ENCODE assay signal across 20 cellular contexts in genomic region chr14:90851327-90852036, GRCh38. TPM values are rescaled to one million over a fixed set of nuclear protein-coding genes. Genes with fewer than 3 reads are reported as not detected.
DNase-seq lines count a peak whose midpoint lies in the region; ATAC-seq and TF ChIP-seq lines count a peak whose summit lies in the region.
"Had no signal": no experiment of that assay in that cellular context is flagged by ENCODE, and none has a peak within 500 bp of the region (broad histone marks: within the 10 kb centered on the region; RNA-seq: fewer than 3 reads in every experiment).

No MANE protein-coding gene starts in this region.

- H3K9me3 Mint-ChIP-seq in chondrocyte (ENCODE audit: low read depth), result no peaks in the 10 kb centered on the region
- H3K9me3 Mint-ChIP-seq: activated naive CD4-positive, alpha-beta T cell treated with anti-CD3 and anti-CD28 coated beads, Interleukin-2, amount 10 ng/mL, durations not matched to agents 7 days and 5 days; activated T-cell treated with anti-CD3 and anti-CD28 coated beads, Interleukin-2, amount 50 U/mL, for 4 hours; natural killer cell; stimulated activated naive CD8-positive, alpha-beta T cell treated with anti-CD3 and anti-CD28 coated beads, Interleukin-15, Interleukin-2, amounts not matched to agents 100 ng/mL and 50 ng/mL, for 24 hours had no signal

- H3K4me1 ChIP-seq in IMR-90 (ENCODE audit: control insufficient read depth, insufficient read depth, low read length), result no peaks in the 10 kb centered on the region
- peaks cover 2% of the 10 kb centered on the region for H3K4me1 ChIP-seq in mesenchymal stem cell (ENCODE audit: control insufficient read depth, insufficient read depth, low read depth, low read length)
- peaks cover 11% of the 10 kb centered on the region for H3K4me1 ChIP-seq in smooth muscle cell (ENCODE audit: low read depth)
- H3K4me1 ChIP-seq: pancreas had no signal

- TF ChIP-seq RAD21 in IMR-90 (IDR thresholded peaks at IDR 0.05; ENCODE audit: low read length), result no peak

- 0 out of 2 replicates have a peak, but pooled peaks cover 5% of the 10 kb centered on the region for H3K9me1 ChIP-seq in IMR-90 (ENCODE audit: insufficient read depth, low read length)

- H3K23ac ChIP-seq in IMR-90 (ENCODE audit: low read depth, low read length), result no peak overlapping the region
- no peak overlapping the region for H3K23ac ChIP-seq in mesenchymal stem cell (ENCODE audit: low read length in 2 of 2)

- H3K79me1 ChIP-seq in IMR-90 (ENCODE audit: low read depth in 1 of 2, low read length in 2 of 2), result no peaks in the 10 kb centered on the region
- H3K79me1 ChIP-seq in mesenchymal stem cell (replicated peaks; ENCODE audit: low read length, poor library complexity, severe bottlenecking), result no peaks in the 10 kb centered on the region

- H3K27ac ChIP-seq in IMR-90 (ENCODE audit: insufficient read depth, low read length) (no peak overlapping the region), mesenchymal stem cell (ENCODE audit: low read length, poor library complexity, severe bottlenecking) (peak overlapping the region; percentile 20), smooth muscle cell (ENCODE audit: low read depth) (peak overlapping the region; percentile 85)
- H3K27ac ChIP-seq: pancreas had no signal

- no peaks in the 10 kb centered on the region for H3K79me2 ChIP-seq in smooth muscle cell (ENCODE audit: low read depth)

- no peak overlapping the region for H4K5ac ChIP-seq in IMR-90 (ENCODE audit: low read depth, low read length)

- DNase-seq in IMR-90 (no peak), chondrocyte (ENCODE audit: low spot score) (no peak), mesenchymal stem cell (no peak), smooth muscle cell (lab: John Stamatoyannopoulos, UW; ENCODE audit: unreplicated experiment) (no peak), SHP77 (lab: John Stamatoyannopoulos, UW) (no peak), HuH-7 (ENCODE audit: low spot score) (no peak)
- DNase-seq: activated CD4-positive, CD25-positive, alpha-beta regulatory T cell treated with anti-CD3 and anti-CD28 coated beads, Interleukin-2, amount 50 U/mL, for 72 hours; activated CD8-positive, alpha-beta memory T cell treated with anti-CD3 and anti-CD28 coated beads for 24 hours; activated naive CD4-positive, alpha-beta T cell treated with anti-CD3 and anti-CD28 coated beads, Interleukin-2, amount 10 ng/mL, durations not matched to agents 7 days and 5 days; activated T-cell treated with anti-CD3 and anti-CD28 coated beads, Interleukin-2, amount 50 U/mL, for 4 hours; aorta; DND-41; natural killer cell; NCI-H1417 treated with DMSO at 0.1 percent for 48 hours; NCI-H510A treated with DMSO at 0.1 percent for 48 hours; pancreas; stimulated activated CD4-positive, alpha-beta T cell treated with anti-CD3 and anti-CD28 coated beads, Interleukin-2, amount 100 ng/mL, for 48 hours had no signal

- no peaks in the 10 kb centered on the region for H3K36me3 Mint-ChIP-seq in chondrocyte (ENCODE audit: low read depth)
- H3K36me3 Mint-ChIP-seq: natural killer cell had no signal

- H3K56ac ChIP-seq in IMR-90 (ENCODE audit: extremely low read depth, insufficient read depth, low read length), result no peak overlapping the region

- H2BK12ac ChIP-seq in mesenchymal stem cell (ENCODE audit: low read length in 2 of 2), result peak overlapping the region in 1 of 2 experiments; percentile 67

- no peak overlapping the region for H2BK15ac ChIP-seq in IMR-90 (ENCODE audit: low read depth, low read length)
- H2BK15ac ChIP-seq in mesenchymal stem cell (ENCODE audit: low read depth, poor library complexity, severe bottlenecking), result no peak overlapping the region

- H3K4me2 ChIP-seq in IMR-90 (ENCODE audit: low read depth, low read length) (no peak overlapping the region), mesenchymal stem cell (ENCODE audit: low read length, poor library complexity, severe bottlenecking) (no peak overlapping the region), smooth muscle cell (peak overlapping the region; percentile 78)

- H3K9ac ChIP-seq in IMR-90 (ENCODE audit: low read depth, low read length) (no peak overlapping the region), mesenchymal stem cell (ENCODE audit: low read length) (no peak overlapping the region), smooth muscle cell (ENCODE audit: low read depth) (peak overlapping the region; percentile 47)

- intact Hi-C loops in IMR-90 (cut with micrococcal nuclease), result no loop called here

- H3K18ac ChIP-seq in IMR-90 (ENCODE audit: low read depth, low read length), result peak overlapping the region; percentile 28; the same call in 1 of the 2 replicates
- H3K18ac ChIP-seq in mesenchymal stem cell (ENCODE audit: low read depth in 1 of 2, low read length in 2 of 2), result no peak overlapping the region

- no peak overlapping the region for H2AK9ac ChIP-seq in IMR-90 (replicated peaks; ENCODE audit: low read depth, low read length, poor library complexity)

- H2BK20ac ChIP-seq in IMR-90 (ENCODE audit: low read depth, low read length), result peak overlapping the region; percentile 6; the same call in 1 of the 2 replicates

- H4K91ac ChIP-seq in IMR-90 (ENCODE audit: insufficient read depth, low read depth, low read length) (no peak overlapping the region), mesenchymal stem cell (ENCODE audit: low read length) (no peak overlapping the region)

- H3K14ac ChIP-seq in IMR-90 (replicated peaks; ENCODE audit: low read depth, low read length), result no peak overlapping the region
- no peak overlapping the region for H3K14ac ChIP-seq in mesenchymal stem cell (ENCODE audit: low read length in 2 of 2)

- H3K4ac ChIP-seq in IMR-90 (ENCODE audit: low read depth, low read length), result no peak overlapping the region
- H3K4ac ChIP-seq in mesenchymal stem cell (ENCODE audit: low read depth in 1 of 2, low read length in 2 of 2), result no peak overlapping the region

- TF ChIP-seq POLR2A in IMR-90 (IDR thresholded peaks at IDR 0.05; ENCODE audit: low read depth, low read length), result no peak

- H2BK120ac ChIP-seq in IMR-90 (ENCODE audit: low read depth, low read length) (0 out of 2 replicates have a peak overlapping the region, but pooled peaks have one; percentile 30), mesenchymal stem cell (ENCODE audit: low read depth, low read length) (no peak overlapping the region)

- H3K27me3 Mint-ChIP-seq in chondrocyte (ENCODE audit: low read depth), result no peaks in the 10 kb centered on the region
- H3K27me3 Mint-ChIP-seq: activated naive CD4-positive, alpha-beta T cell treated with anti-CD3 and anti-CD28 coated beads, Interleukin-2, amount 10 ng/mL, durations not matched to agents 7 days and 5 days; stimulated activated naive CD8-positive, alpha-beta T cell treated with anti-CD3 and anti-CD28 coated beads, Interleukin-15, Interleukin-2, amounts not matched to agents 100 ng/mL and 50 ng/mL, for 24 hours had no signal

- H2AFZ ChIP-seq in IMR-90 (replicated peaks; ENCODE audit: low read length, poor library complexity) (no peak overlapping the region), mesenchymal stem cell (ENCODE audit: low read depth, low read length) (no peak overlapping the region), smooth muscle cell (ENCODE audit: low read depth) (peak overlapping the region; percentile 58)

- H3K36me3 ChIP-seq in IMR-90 (ENCODE audit: control insufficient read depth, insufficient read depth, low read length) (no peaks in the 10 kb centered on the region), mesenchymal stem cell (ENCODE audit: control insufficient read depth in 1 of 2, insufficient read depth in 2 of 2, low read depth in 1 of 2, low read length in 2 of 2) (no peaks in the 10 kb centered on the region), smooth muscle cell (ENCODE audit: low read depth) (no peaks in the 10 kb centered on the region)
- H3K36me3 ChIP-seq: pancreas had no signal

- H4K20me1 ChIP-seq in IMR-90 (ENCODE audit: insufficient read depth, low read length) (no peaks in the 10 kb centered on the region), smooth muscle cell (ENCODE audit: low read depth) (no peaks in the 10 kb centered on the region)

- peaks cover 7% of the 10 kb centered on the region for H3K4me1 Mint-ChIP-seq in chondrocyte (ENCODE audit: low read depth)
- H3K4me1 Mint-ChIP-seq: activated naive CD4-positive, alpha-beta T cell treated with anti-CD3 and anti-CD28 coated beads, Interleukin-2, amount 10 ng/mL, durations not matched to agents 7 days and 5 days; natural killer cell had no signal

- 0 out of 2 replicates have a peak, but pooled peaks cover 2% of the 10 kb centered on the region for H3K27me3 ChIP-seq in IMR-90 (ENCODE audit: control insufficient read depth, insufficient read depth, low read length)
- H3K27me3 ChIP-seq in mesenchymal stem cell (ENCODE audit: control insufficient read depth in 1 of 2, insufficient read depth in 1 of 2, low read length in 2 of 2), result no peaks in the 10 kb centered on the region
- H3K27me3 ChIP-seq in smooth muscle cell (ENCODE audit: low read depth), result no peaks in the 10 kb centered on the region
- H3K27me3 ChIP-seq: pancreas had no signal

- no peaks in the 10 kb centered on the region for H3F3A ChIP-seq in smooth muscle cell (ENCODE audit: low read depth)

- no TSS peak for BruUV-seq in IMR-90 (replicated peaks; lab: Mats Ljungman, UMichigan)

- no peak overlapping the region for H2AK5ac ChIP-seq in IMR-90 (ENCODE audit: low read depth, low read length)
- H2AK5ac ChIP-seq in mesenchymal stem cell (ENCODE audit: low read length, severe bottlenecking), result no peak overlapping the region

- H3K27ac Mint-ChIP-seq in chondrocyte (ENCODE audit: unreplicated experiment), result peak overlapping the region; percentile 83
- H3K27ac Mint-ChIP-seq: activated naive CD4-positive, alpha-beta T cell treated with anti-CD3 and anti-CD28 coated beads, Interleukin-2, amount 10 ng/mL, durations not matched to agents 7 days and 5 days; natural killer cell; stimulated activated naive CD8-positive, alpha-beta T cell treated with anti-CD3 and anti-CD28 coated beads, Interleukin-15, Interleukin-2, amounts not matched to agents 100 ng/mL and 50 ng/mL, for 24 hours had no signal

- H4K8ac ChIP-seq in IMR-90 (ENCODE audit: low read depth in 2 of 2, low read length in 2 of 2), result no peak overlapping the region
- no peak overlapping the region for H4K8ac ChIP-seq in mesenchymal stem cell (ENCODE audit: low read length)

- POLR2A ChIA-PET in IMR-90 (lab: Charles Lee; ENCODE audit: unreplicated experiment), result no interaction called here

- WGBS in IMR-90 (ENCODE audit: extremely low coverage in 2 of 2, insufficient read length in 1 of 2), 2 experiments, result no CpG with 5 or more reads among the region's 5 CpGs
- WGBS in mesenchymal stem cell, result 87% methylated on average over 2 of the region's 5 CpGs
- WGBS in smooth muscle cell (ENCODE audit: low lambda C conversion rate), result 90% methylated on average over 5 of the region's 5 CpGs

- no peak overlapping the region for H3K4me3 Mint-ChIP-seq in chondrocyte (ENCODE audit: unreplicated experiment)
- H3K4me3 Mint-ChIP-seq: activated naive CD4-positive, alpha-beta T cell treated with anti-CD3 and anti-CD28 coated beads, Interleukin-2, amount 10 ng/mL, durations not matched to agents 7 days and 5 days; activated T-cell treated with anti-CD3 and anti-CD28 coated beads, Interleukin-2, amount 50 U/mL, for 4 hours; natural killer cell; stimulated activated naive CD8-positive, alpha-beta T cell treated with anti-CD3 and anti-CD28 coated beads, Interleukin-15, Interleukin-2, amounts not matched to agents 100 ng/mL and 50 ng/mL, for 24 hours had no signal

- CTCF ChIA-PET in IMR-90 (lab: Yijun Ruan, JAX), result no interaction called here

- no peak for TF ChIP-seq CTCF in IMR-90 (conservative IDR thresholded peaks at IDR 0.05; ENCODE audit: low read depth, low read length)
- no peak for TF ChIP-seq CTCF in chondrocyte (IDR thresholded peaks at IDR 0.05)
- no peak for TF ChIP-seq CTCF in smooth muscle cell (IDR thresholded peaks at IDR 0.05; ENCODE audit: borderline replicate concordance, insufficient read depth, poor library complexity, severe bottlenecking)

- H3K4me3 ChIP-seq in IMR-90 (ENCODE audit: insufficient read depth, low read depth, low read length) (no peak overlapping the region), mesenchymal stem cell (ENCODE audit: insufficient read depth in 1 of 2, low read depth in 1 of 2, low read length in 2 of 2) (no peak overlapping the region), smooth muscle cell (no peak overlapping the region)
- H3K4me3 ChIP-seq: pancreas had no signal

- H2BK5ac ChIP-seq in IMR-90 (ENCODE audit: low read depth, low read length, poor library complexity, severe bottlenecking), result peak overlapping the region; percentile 39
- no peak overlapping the region for H2BK5ac ChIP-seq in mesenchymal stem cell (ENCODE audit: low read depth, low read length, poor library complexity, severe bottlenecking)

- no peak for ATAC-seq in IMR-90 (ENCODE audit: low read depth)
- no peak for ATAC-seq in HG02885 (IDR thresholded peaks at IDR 0.05; ENCODE audit: poor library complexity, unreplicated experiment)
- no peak for ATAC-seq in GM19455 (IDR thresholded peaks at IDR 0.05; ENCODE audit: unreplicated experiment)
- ATAC-seq: activated T-cell treated with anti-CD3 and anti-CD28 coated beads, Interleukin-2, amount 50 U/mL, for 4 hours; natural killer cell had no signal

- H3K9me3 ChIP-seq in IMR-90 (ENCODE audit: control insufficient read depth, insufficient read depth, low read length), result no peaks in the 10 kb centered on the region
- H3K9me3 ChIP-seq in mesenchymal stem cell (ENCODE audit: control insufficient read depth, low read length), result no peaks in the 10 kb centered on the region
- H3K9me3 ChIP-seq in smooth muscle cell (replicated peaks; ENCODE audit: low read depth), result no peaks in the 10 kb centered on the region
- H3K9me3 ChIP-seq: pancreas had no signal

- dilution Hi-C loops in IMR-90 (cut with HindIII; ENCODE audit: low sequenced_read_pairs, unreplicated experiment), result no loop called here

- in situ Hi-C loops in IMR-90 (cut with MboI; ENCODE audit: low sequenced_read_pairs), result no loop called here

RNA-seq across cellular contexts. Expression of gene TTC7B, which starts 35.3 kb away (rescaled TPM):
- total RNA-seq in IMR-90 (2012; rRNA removed) (16.1 and 18.1 TPM in 2 replicates), chondrocyte (29.9 to 45.6 TPM (median 40.3 TPM) in 3 replicates), smooth muscle cell (22.1 and 29.2 TPM in 2 replicates)
- polyA plus RNA-seq in IMR-90 (2012; rRNA removed) (35.3 and 42.6 TPM in 2 replicates), smooth muscle cell (34.5 and 54.1 TPM in 2 replicates)
- polyA plus RNA-seq in IMR-90 (2012; cell fraction: cytosol; rRNA removed), result 26.9 and 28.3 TPM in 2 replicates
- polyA plus RNA-seq in IMR-90 (2012; cell fraction: nucleus; rRNA removed; ENCODE audit: low replicate concordance), result 30.5 and 31.5 TPM in 2 replicates
- 28.7 TPM for polyA plus RNA-seq in mesenchymal stem cell (2013, experiment 1 of 2)
- polyA plus RNA-seq in mesenchymal stem cell (2013, experiment 2 of 2), result 28.3 TPM
